In genomic region chr9:16516887-16517286, GRCh38 we compare ENCODE assay signal across 18 cellular contexts.
DNase-seq lines count a peak whose midpoint lies in the region; ATAC-seq and TF ChIP-seq lines count a peak whose summit lies in the region.
"Had no signal": no experiment of that assay in that cellular context is flagged by ENCODE, and none has a peak within 500 bp of the region (broad histone marks: within the 10 kb centered on the region; RNA-seq: fewer than 3 reads in every experiment).

No MANE protein-coding gene starts in this region.

- no peaks in the 10 kb centered on the region for H3K79me2 ChIP-seq in hepatocyte

- H2AFZ ChIP-seq in hepatocyte, result no peak overlapping the region

- H3K9me3 Mint-ChIP-seq in HFFc6, result no peaks in the 10 kb centered on the region
- peaks cover 0 to 11% (median 7%) of the 10 kb centered on the region in 5 donors for H3K9me3 Mint-ChIP-seq in CD8-positive, alpha-beta memory T cell
- H3K9me3 Mint-ChIP-seq: memory B cell; stimulated activated naive CD8-positive, alpha-beta T cell treated with anti-CD3 and anti-CD28 coated beads, Interleukin-15, amount 100 ng/mL, for 72 hours had no signal

- no peak for TF ChIP-seq CTCF in HFFc6 (IDR thresholded peaks at IDR 0.05)
- no peak for TF ChIP-seq CTCF in hepatocyte (IDR thresholded peaks at IDR 0.05; ENCODE audit: poor library complexity)

- H4K20me1 ChIP-seq in hepatocyte (ENCODE audit: insufficient read depth, poor library complexity, severe bottlenecking), result no peaks in the 10 kb centered on the region

- peaks cover 29% of the 10 kb centered on the region for H3K4me1 ChIP-seq in hepatocyte (ENCODE audit: insufficient read depth)
- H3K4me1 ChIP-seq in stomach smooth muscle (ENCODE audit: control insufficient read depth, insufficient read depth, low read length), result peaks cover 21% of the 10 kb centered on the region
- no peaks in the 10 kb centered on the region for H3K4me1 ChIP-seq in CD8-positive, alpha-beta memory T cell (ENCODE audit: insufficient read depth, low read length)

- peak overlapping the region; percentile 16; the same call in 1 of the 2 replicates for H3K27ac Mint-ChIP-seq in HFFc6
- no peak overlapping the region for H3K27ac Mint-ChIP-seq in CD8-positive, alpha-beta memory T cell
- H3K27ac Mint-ChIP-seq: memory B cell; stimulated activated naive CD8-positive, alpha-beta T cell treated with anti-CD3 and anti-CD28 coated beads, Interleukin-15, amount 100 ng/mL, for 72 hours had no signal

- H3K9me3 ChIP-seq in hepatocyte (ENCODE audit: low read depth) (no peaks in the 10 kb centered on the region), stomach smooth muscle (ENCODE audit: control insufficient read depth in 2 of 2, low read length in 2 of 2) (no peaks in the 10 kb centered on the region)
- no peaks in the 10 kb centered on the region for H3K9me3 ChIP-seq in CD8-positive, alpha-beta memory T cell (ENCODE audit: low read length)
- H3K9me3 ChIP-seq: BE2C had no signal

- H3K9me2 ChIP-seq in hepatocyte (replicated peaks; ENCODE audit: insufficient read depth), result no peaks in the 10 kb centered on the region

- ATAC-seq in GM18519 (IDR thresholded peaks at IDR 0.05; ENCODE audit: low FRiP score, unreplicated experiment) (no peak), GM21825 (IDR thresholded peaks at IDR 0.05; ENCODE audit: unreplicated experiment) (no peak)
- ATAC-seq: stimulated activated naive CD8-positive, alpha-beta T cell treated with anti-CD3 and anti-CD28 coated beads, Interleukin-15, amount 100 ng/mL, for 72 hours had no signal

- H3K4me3 ChIP-seq in hepatocyte, result no peak overlapping the region
- no peak overlapping the region for H3K4me3 ChIP-seq in stomach smooth muscle (ENCODE audit: low read length in 2 of 2)
- no peak overlapping the region for H3K4me3 ChIP-seq in CD8-positive, alpha-beta memory T cell (ENCODE audit: low read length)

- POLR2A ChIA-PET in CD8-positive, alpha-beta memory T cell (lab: Charles Lee), result no interaction called here

- no peak overlapping the region for H3K9ac ChIP-seq in stomach smooth muscle (ENCODE audit: low read length in 2 of 2)

- no peaks in the 10 kb centered on the region for H3K27me3 ChIP-seq in hepatocyte
- no peaks in the 10 kb centered on the region for H3K27me3 ChIP-seq in stomach smooth muscle (ENCODE audit: control insufficient read depth in 1 of 2, insufficient read depth in 2 of 2, low read length in 2 of 2)
- no peaks in the 10 kb centered on the region for H3K27me3 ChIP-seq in CD8-positive, alpha-beta memory T cell (ENCODE audit: insufficient read depth, low read length, poor library complexity, severe bottlenecking)
- H3K27me3 ChIP-seq: BE2C had no signal

- peak overlapping the region; percentile 73 for H3K27ac ChIP-seq in hepatocyte
- H3K27ac ChIP-seq in stomach smooth muscle (ENCODE audit: low read length), result peak overlapping the region; percentile 56
- no peak overlapping the region for H3K27ac ChIP-seq in CD8-positive, alpha-beta memory T cell (ENCODE audit: low read depth, low read length)
- H3K27ac ChIP-seq: RWPE1 had no signal

- H3K4me2 ChIP-seq in hepatocyte, result no peak overlapping the region

- peaks cover 78% of the 10 kb centered on the region for H3K4me1 Mint-ChIP-seq in HFFc6 (ENCODE audit: low read depth)
- H3K4me1 Mint-ChIP-seq in CD8-positive, alpha-beta memory T cell, result no peaks in the 10 kb centered on the region
- H3K4me1 Mint-ChIP-seq: memory B cell; stimulated activated naive CD8-positive, alpha-beta T cell treated with anti-CD3 and anti-CD28 coated beads, Interleukin-15, amount 100 ng/mL, for 72 hours had no signal

- no peaks in the 10 kb centered on the region for H3K27me3 Mint-ChIP-seq in HFFc6 (ENCODE audit: insufficient read depth)
- H3K27me3 Mint-ChIP-seq in CD8-positive, alpha-beta memory T cell, result no peaks in the 10 kb centered on the region
- H3K27me3 Mint-ChIP-seq: memory B cell had no signal

- H3K4me3 Mint-ChIP-seq in HFFc6, result 0 out of 2 replicates have a peak overlapping the region, but pooled peaks have one; percentile 9
- no peak overlapping the region for H3K4me3 Mint-ChIP-seq in CD8-positive, alpha-beta memory T cell
- H3K4me3 Mint-ChIP-seq: memory B cell; stimulated activated naive CD8-positive, alpha-beta T cell treated with anti-CD3 and anti-CD28 coated beads, Interleukin-15, amount 100 ng/mL, for 72 hours had no signal

- WGBS in hepatocyte (ENCODE audit: low lambda C conversion rate, missing lambda C conversion rate), result 40% methylated on average over 2 of the region's 2 CpGs

- DNase-seq in HFFc6 (peak; percentile 41), astrocyte of the hippocampus (ENCODE audit: low read depth, low spot score) (peak; percentile 57), hepatocyte (ENCODE audit: low spot score) (no peak), NCI-H524 treated with DMSO at 0.1 percent for 48 hours (lab: John Stamatoyannopoulos, UW) (no peak)
- DNase-seq in CD8-positive, alpha-beta memory T cell, result no peak
- DNase-seq: activated CD4-positive, alpha-beta T cell treated with anti-CD3 and anti-CD28 coated beads for 4 hours; BE2C; DMS153; NCI-H2081 treated with DMSO at 0.1 percent for 48 hours; NCI-H774; occipital lobe; stimulated activated naive CD8-positive, alpha-beta T cell treated with anti-CD3 and anti-CD28 coated beads, Interleukin-15, amount 100 ng/mL, for 72 hours; T-helper 2 cell had no signal

- peaks cover 14% of the 10 kb centered on the region for H3K36me3 Mint-ChIP-seq in HFFc6 (ENCODE audit: low read depth)
- no peaks in the 10 kb centered on the region for H3K36me3 Mint-ChIP-seq in CD8-positive, alpha-beta memory T cell
- H3K36me3 Mint-ChIP-seq: memory B cell had no signal

- CTCF ChIA-PET in CD8-positive, alpha-beta memory T cell (lab: Charles Lee), result no interaction called here

- no peaks in the 10 kb centered on the region for H3K36me3 ChIP-seq in hepatocyte (replicated peaks; ENCODE audit: insufficient read depth, low read depth)
- no peaks in the 10 kb centered on the region for H3K36me3 ChIP-seq in stomach smooth muscle (ENCODE audit: control insufficient read depth in 2 of 2, insufficient read depth in 2 of 2, low read length in 2 of 2)
- H3K36me3 ChIP-seq in CD8-positive, alpha-beta memory T cell (ENCODE audit: insufficient read depth, low read length), result no peaks in the 10 kb centered on the region
- H3K36me3 ChIP-seq: BE2C had no signal

Comparison
In these comparisons a context has a peak if more than half of its experiments do, and no peak if none do; other contexts are left out.
1. DNase-seq: peak in HFFc6 (single experiment) and astrocyte of the hippocampus (single experiment); none in hepatocyte (single experiment), NCI-H524 treated with DMSO at 0.1 percent for 48 hours (single experiment) and CD8-positive, alpha-beta memory T cell (0 of 5).